24 cellular contexts compared by ENCODE assay signal in the genomic region with DNA sequence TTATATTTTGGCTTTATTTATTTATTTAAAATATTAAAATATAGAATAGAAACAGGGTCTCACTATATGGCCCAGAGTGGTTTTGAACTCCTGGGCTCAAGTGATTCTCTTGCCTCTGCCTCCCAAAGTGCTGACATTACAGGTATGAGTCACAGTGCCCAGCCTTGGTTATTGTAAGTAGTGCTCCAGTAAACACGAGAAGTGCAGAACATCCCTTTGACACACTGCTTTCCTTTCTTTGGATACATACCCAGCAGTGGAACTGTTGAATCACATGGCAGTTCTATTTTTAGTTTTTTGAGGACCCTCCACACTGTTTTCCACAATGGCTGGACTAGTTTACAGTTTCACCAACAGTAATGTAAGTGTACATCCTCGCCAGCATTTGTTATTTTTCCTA.
DNase-seq lines count a peak whose midpoint lies in the region; TF ChIP-seq lines count a peak whose summit lies in the region.
"Had no signal": no experiment of that assay in that cellular context is flagged by ENCODE, and none has a peak within 500 bp of the region (broad histone marks: within the 10 kb centered on the region; RNA-seq: fewer than 3 reads in every experiment).

No MANE protein-coding gene starts in this region.

- H3K4me1 ChIP-seq in breast epithelium, result no peaks in the 10 kb centered on the region
- H3K4me1 ChIP-seq: A549, spleen, upper lobe of left lung had no signal

- H3K4me3 ChIP-seq in breast epithelium, result no peak overlapping the region
- H3K4me3 ChIP-seq in fibroblast of mammary gland (ENCODE audit: control insufficient read depth, low read depth, low read length), result no peak overlapping the region
- H3K4me3 ChIP-seq: A549, ovary, spleen, upper lobe of left lung had no signal

- no peak for TF ChIP-seq POLR2A in breast epithelium (IDR thresholded peaks at IDR 0.05)

- no peaks in the 10 kb centered on the region for H3K27me3 Mint-ChIP-seq in MCF 10A (ENCODE audit: insufficient read depth, unreplicated experiment)
- H3K27me3 Mint-ChIP-seq: CD4-positive, alpha-beta T cell had no signal

- no peak overlapping the region for H3K4me3 Mint-ChIP-seq in MCF 10A (ENCODE audit: unreplicated experiment)
- H3K4me3 Mint-ChIP-seq: CD4-positive, alpha-beta T cell had no signal

- intact Hi-C loops in MCF 10A (cut with micrococcal nuclease), result no loop called here
- intact Hi-C loops in breast epithelium (cut with DNase I; ENCODE audit: low total_unique reads), result no loop called here

- H3K27ac ChIP-seq in breast epithelium, result no peak overlapping the region
- H3K27ac ChIP-seq: A549, brain microvascular endothelial cell, ovary, spleen, upper lobe of left lung, VCaP had no signal

- POLR2A ChIA-PET in MCF 10A (lab: Yijun Ruan, JAX), result no interaction called here

- H3K27me3 ChIP-seq in breast epithelium, result no peaks in the 10 kb centered on the region
- H3K27me3 ChIP-seq: brain microvascular endothelial cell, ovary, spleen, upper lobe of left lung had no signal

- H3K36me3 ChIP-seq in breast epithelium, result no peaks in the 10 kb centered on the region
- H3K36me3 ChIP-seq: brain microvascular endothelial cell, ovary, spleen, upper lobe of left lung had no signal

- CTCF ChIA-PET in MCF 10A (lab: Yijun Ruan, JAX), result interaction anchor here (0.7 kb wide), 1 partner anchor 14 kb away, joined by 5 read pairs; no protein-coding TSS in a partner anchor

- H3K36me3 Mint-ChIP-seq in MCF 10A (ENCODE audit: insufficient read depth, unreplicated experiment), result no peaks in the 10 kb centered on the region

- DNase-seq in MCF 10A (ENCODE audit: unreplicated experiment) (peak; percentile 5), breast epithelium (ENCODE audit: low spot score in 2 of 2) (no peak), NCI-H774 (lab: John Stamatoyannopoulos, UW) (peak; percentile 31), fibroblast of mammary gland (ENCODE audit: low read depth) (peak; percentile 39), renal cortical epithelial cell (ENCODE audit: low read depth) (peak; percentile 62), cerebellar nuclear complex (lab: John Stamatoyannopoulos, UW) (no peak), superior temporal gyrus (ENCODE audit: extremely low spot score) (no peak)
- DNase-seq in effector CD4-positive, alpha-beta T cell, result no peak
- DNase-seq: activated CD4-positive, alpha-beta T cell treated with anti-CD3 and anti-CD28 coated beads for 4 hours; activated naive CD4-positive, alpha-beta T cell; AML-193; brain microvascular endothelial cell; CD4-positive, alpha-beta T cell; head of caudate nucleus; left cardiac atrium; mammary epithelial cell; NCI-H1092 treated with DMSO at 0.1 percent for 48 hours; NCI-H187; NCI-H82; ovary; spleen; upper lobe of left lung had no signal

- BruUV-seq in MCF 10A (replicated peaks; lab: Mats Ljungman, UMichigan), result no TSS peak

- TF ChIP-seq CTCF in MCF 10A (IDR thresholded peaks at IDR 0.05; ENCODE audit: unreplicated experiment) (no peak), breast epithelium (IDR thresholded peaks at IDR 0.05) (no peak), fibroblast of mammary gland (conservative IDR thresholded peaks at IDR 0.05; ENCODE audit: control insufficient read depth, insufficient read depth, low read depth, low read length) (no peak)

- H3K9me3 Mint-ChIP-seq in MCF 10A (ENCODE audit: unreplicated experiment), result no peaks in the 10 kb centered on the region

- H3K4me1 Mint-ChIP-seq in MCF 10A (ENCODE audit: insufficient read depth, unreplicated experiment), result no peaks in the 10 kb centered on the region

- no peaks in the 10 kb centered on the region for H3K9me3 ChIP-seq in breast epithelium
- H3K9me3 ChIP-seq: A549, ovary, upper lobe of left lung had no signal

- H3K27ac Mint-ChIP-seq in MCF 10A (ENCODE audit: low read depth, unreplicated experiment), result no peak overlapping the region
- H3K27ac Mint-ChIP-seq: CD4-positive, alpha-beta T cell had no signal

Comparison
In these comparisons a context has a peak if more than half of its experiments do, and no peak if none do; other contexts are left out.
1. DNase-seq: peak in MCF 10A (single experiment), NCI-H774 (single experiment), fibroblast of mammary gland (single experiment) and renal cortical epithelial cell (single experiment); none in breast epithelium (0 of 2), cerebellar nuclear complex (0 of 2), effector CD4-positive, alpha-beta T cell (single experiment) and superior temporal gyrus (single experiment).